In genomic region chr13:113725329-113726105, GRCh38 we compare ENCODE assay signal across 12 cellular contexts. TPM values are rescaled to one million over a fixed set of nuclear protein-coding genes. Genes with fewer than 3 reads are reported as not detected.
DNase-seq lines count a peak whose midpoint lies in the region; TF ChIP-seq lines count a peak whose summit lies in the region.
"Not testable (repeated sequence)": the region's sequence is repeated elsewhere in the genome, so short reads cannot be mapped to it uniquely, and the experiment has no call there.
"Had no signal": no experiment of that assay in that cellular context is flagged by ENCODE, and none has a peak within 500 bp of the region (broad histone marks: within the 10 kb centered on the region; RNA-seq: fewer than 3 reads in every experiment).

No MANE protein-coding gene starts in this region.

- H3K4me1 ChIP-seq in Peyer's patch; colonic mucosa; hepatocyte (ENCODE audit: insufficient read depth): not testable (repeated sequence)

- H3K9ac ChIP-seq in colonic mucosa (ENCODE audit: low read depth in 2 of 2, low read length in 2 of 2), result not testable (repeated sequence)

- WGBS in hepatocyte (ENCODE audit: low lambda C conversion rate, missing lambda C conversion rate), result 0% methylated on average over 1 of the region's 75 CpGs

- TF ChIP-seq CTCF in Peyer's patch (IDR thresholded peaks at IDR 0.05); colonic mucosa (IDR thresholded peaks at IDR 0.05); hepatocyte (IDR thresholded peaks at IDR 0.05; ENCODE audit: poor library complexity); progenitor cell of endocrine pancreas (IDR thresholded peaks at IDR 0.05; ENCODE audit: unreplicated experiment); type B pancreatic cell (conservative IDR thresholded peaks at IDR 0.05): not testable (repeated sequence)

- H3K27ac Mint-ChIP-seq in progenitor cell of endocrine pancreas, result peak overlapping the region; percentile 98
- not testable (repeated sequence) for H3K27ac Mint-ChIP-seq in type B pancreatic cell

- not testable (repeated sequence) for H3K9me2 ChIP-seq in hepatocyte (replicated peaks; ENCODE audit: insufficient read depth)

- not testable (repeated sequence) for H3K36me3 Mint-ChIP-seq in progenitor cell of endocrine pancreas (ENCODE audit: insufficient read depth); type B pancreatic cell

- H3K27ac ChIP-seq in Peyer's patch, result peak overlapping the region in 3 of 4 donors; percentile 49 to 73 (median 49)
- H3K27ac ChIP-seq in colonic mucosa, hepatocyte: not testable (repeated sequence)

- not testable (repeated sequence) for H3K9me3 Mint-ChIP-seq in progenitor cell of endocrine pancreas (ENCODE audit: low read depth); type B pancreatic cell

- not testable (repeated sequence) for H3K4me1 Mint-ChIP-seq in progenitor cell of endocrine pancreas (ENCODE audit: low read depth); type B pancreatic cell (ENCODE audit: unreplicated experiment)

- DNase-seq in Peyer's patch (peak in 2 of 3 donors; percentile 43 to 72), colonic mucosa (peak; percentile 52), progenitor cell of endocrine pancreas (ENCODE audit: low spot score, unreplicated experiment) (peak; percentile 55)
- DNase-seq in activated CD4-positive, alpha-beta T cell treated with anti-CD3 and anti-CD28 coated beads, Interleukin-2, amount 50 U/mL, for 48 hours, result peak; percentile 75 to 78
- peak; percentile 86 for DNase-seq in activated effector memory CD4-positive, alpha-beta T cell treated with anti-CD3 and anti-CD28 coated beads, Interleukin-2, amount 50 U/mL, for 16 hours
- DNase-seq in hepatocyte (ENCODE audit: low spot score); type B pancreatic cell (ENCODE audit: extremely low spot score, unreplicated experiment): not testable (repeated sequence)
- DNase-seq in stimulated activated CD8-positive, alpha-beta memory T cell treated with anti-CD3 and anti-CD28 coated beads, Interleukin-12 subunit alpha, Interleukin-12 subunit beta, amount 100 ng/mL, for 1 hour (ENCODE audit: low read depth), result peak; percentile 10

- not testable (repeated sequence) for H3K27me3 ChIP-seq in Peyer's patch, colonic mucosa, hepatocyte

- H4K20me1 ChIP-seq in hepatocyte (ENCODE audit: insufficient read depth, poor library complexity, severe bottlenecking), result not testable (repeated sequence)

- H3K4me3 Mint-ChIP-seq in progenitor cell of endocrine pancreas (ENCODE audit: low read depth), result not testable (repeated sequence)
- peak overlapping the region; percentile 85 for H3K4me3 Mint-ChIP-seq in type B pancreatic cell

- not testable (repeated sequence) for TF ChIP-seq POLR2A in Peyer's patch (IDR thresholded peaks at IDR 0.05)

- not testable (repeated sequence) for H3K36me3 ChIP-seq in Peyer's patch; colonic mucosa; hepatocyte (replicated peaks; ENCODE audit: insufficient read depth, low read depth)

- peak overlapping the region; percentile 99 for H3K4me2 ChIP-seq in hepatocyte

- H3K27me3 Mint-ChIP-seq in progenitor cell of endocrine pancreas, type B pancreatic cell: not testable (repeated sequence)

- H2AFZ ChIP-seq in hepatocyte, result not testable (repeated sequence)

- intact Hi-C loops in colonic mucosa (cut with DNase I), result not testable (repeated sequence)

- peak overlapping the region; percentile 37 to 51 (median 42) for H3K4me3 ChIP-seq in Peyer's patch
- not testable (repeated sequence) for H3K4me3 ChIP-seq in colonic mucosa, hepatocyte

- H3K79me2 ChIP-seq in hepatocyte, result not testable (repeated sequence)

- not testable (repeated sequence) for H3K9me3 ChIP-seq in Peyer's patch; colonic mucosa; hepatocyte (ENCODE audit: low read depth)

RNA-seq across cellular contexts. Expression of gene TMEM255B, which starts 33.5 kb away (rescaled TPM):
- total RNA-seq in Peyer's patch (10 to 100 TPM in 1 of 4 donors, 1 to 10 TPM in 2, not detected in 1; 1.8 to 17.3 (median 3.5) TPM), colonic mucosa (1 to 10 TPM; 3.0 to 4.2 TPM), hepatocyte (0.10 and 1.5 TPM in 2 replicates), progenitor cell of endocrine pancreas (0.91 and 1.5 TPM in 2 replicates), type B pancreatic cell (ENCODE audit: low replicate concordance) (0.92 and 1.9 TPM in 2 replicates)
- 4.0 and 6.3 TPM in 2 replicates for polyA plus RNA-seq in hepatocyte

RNA-seq across cellular contexts. Expression of gene GRK1, which starts 58.5 kb away (rescaled TPM):
- total RNA-seq in Peyer's patch (1 to 10 TPM in 1 of 4 donors, under 1 TPM in 1, not detected in 2; 0.88 to 1.7 TPM), colonic mucosa (under 1 TPM in 1 of 2 donors, not detected in 1; 0.10 TPM), hepatocyte (0.16 and 0.17 TPM in 2 replicates), progenitor cell of endocrine pancreas (0.73 and 1.1 TPM in 2 replicates), type B pancreatic cell (ENCODE audit: low replicate concordance) (0.24 and 0.85 TPM in 2 replicates)
- polyA plus RNA-seq in hepatocyte, result 0.07 TPM in 1 of 2 replicates, not detected in the other
- total RNA-seq: IMR-90, pulmonary artery endothelial cell had no signal
- polyA plus RNA-seq: adipose tissue, CD14-positive monocyte, IMR-90 had no signal
